In genomic region chr14:30874120-30874998, GRCh38 we compare ENCODE assay signal across 8 cellular contexts. TPM values are rescaled to one million over a fixed set of nuclear protein-coding genes. Genes with fewer than 3 reads are reported as not detected.
A peak's percentile ranks its signal among the peaks of the same experiment; 100 is the strongest.
DNase-seq lines count a peak whose midpoint lies in the region; ATAC-seq and TF ChIP-seq lines count a peak whose summit lies in the region.

Gene COCH (plus strand): TSS chr14:30874559. CDS start chr14:30874939, 380 bp downstream.

- DNase-seq in EH (ENCODE audit: low read depth) (peak; percentile 21), NOMO-1 treated with DMSO at 0.1 percent for 48 hours (lab: John Stamatoyannopoulos, UW; ENCODE audit: unreplicated experiment) (peak; percentile 38), ascending aorta (ENCODE audit: low spot score in 2 of 2) (no peak), DMS114 treated with DMSO at 0.1 percent for 48 hours (lab: John Stamatoyannopoulos, UW; ENCODE audit: unreplicated experiment) (no peak)
- DNase-seq in stimulated activated CD4-positive, alpha-beta T cell treated with anti-CD3 and anti-CD28 coated beads, Interleukin-12 subunit alpha, Interleukin-12 subunit beta, amount 100 ng/mL, for 4 hours, result peak; percentile 38

- TF ChIP-seq CTCF in ascending aorta (IDR thresholded peaks at IDR 0.05), result peak in 1 of 3 experiments; percentile 8

- H3K9me3 ChIP-seq in ascending aorta, result no peaks in the 10 kb centered on the region
- no peaks in the 10 kb centered on the region for H3K9me3 ChIP-seq in iPS-18c (ENCODE audit: control insufficient read depth, insufficient read depth, low read length)

- no peak within 1 kb of the TSS for H3K27ac ChIP-seq in ascending aorta

- intact Hi-C loops in ascending aorta (cut with DNase I), result no loop called here

- ATAC-seq in GM19452 (IDR thresholded peaks at IDR 0.05; ENCODE audit: unreplicated experiment), result peak; percentile 78
- ATAC-seq in HG03457 (IDR thresholded peaks at IDR 0.05; ENCODE audit: unreplicated experiment), result peak; percentile 53

- H3K4me1 ChIP-seq in ascending aorta, result peaks cover 2 to 8% of the 10 kb centered on the region in 2 donors

- H3K27me3 ChIP-seq in ascending aorta, result peaks cover 14% of the 10 kb centered on the region

- peak within 1 kb of the TSS; percentile 66 to 69 for H3K4me3 ChIP-seq in ascending aorta
- H3K4me3 ChIP-seq in iPS-18c (ENCODE audit: insufficient read depth, low read depth, low read length), result peak within 1 kb of the TSS; percentile 72

- H3K36me3 ChIP-seq in ascending aorta, result no peaks in the 10 kb centered on the region

RNA-seq across cellular contexts. Expression of gene COCH, which starts in this region (rescaled TPM):
- total RNA-seq in ascending aorta, result 0.11 TPM

Comparison
In these comparisons a context has a peak if more than half of its experiments do, and no peak if none do; other contexts are left out.
1. DNase-seq: peak in EH (single experiment), NOMO-1 treated with DMSO at 0.1 percent for 48 hours (single experiment) and stimulated activated CD4-positive, alpha-beta T cell treated with anti-CD3 and anti-CD28 coated beads, Interleukin-12 subunit alpha, Interleukin-12 subunit beta, amount 100 ng/mL, for 4 hours (single experiment); none in ascending aorta (0 of 2) and DMS114 treated with DMSO at 0.1 percent for 48 hours (single experiment).